ENCODE assay signal across 9 cellular contexts in genomic region chr15:71743861-71744382, GRCh38.
DNase-seq lines count a peak whose midpoint lies in the region; ATAC-seq and TF ChIP-seq lines count a peak whose summit lies in the region.
"Had no signal": no experiment of that assay in that cellular context is flagged by ENCODE, and none has a peak within 500 bp of the region (broad histone marks: within the 10 kb centered on the region; RNA-seq: fewer than 3 reads in every experiment).

No MANE protein-coding gene starts in this region.

- H3K9me3 ChIP-seq in right lobe of liver = no peaks in the 10 kb centered on the region
- H3K9me3 ChIP-seq: BLaER1 had no signal

- no peak overlapping the region for H3K4me3 ChIP-seq in right lobe of liver
- H3K4me3 ChIP-seq: BLaER1 had no signal

- DNase-seq in DMS79 treated with DMSO at 0.1 percent for 48 hours (lab: John Stamatoyannopoulos, UW) = peak; percentile 5
- no peak for DNase-seq in DMS79 (lab: John Stamatoyannopoulos, UW)
- peak; percentile 65 for DNase-seq in NCI-H146 (lab: John Stamatoyannopoulos, UW)
- DNase-seq in activated CD4-positive, CD25-positive, alpha-beta regulatory T cell treated with anti-CD3 and anti-CD28 coated beads, Interleukin-2, amount 50 U/mL, for 16 hours (ENCODE audit: low read depth, low spot score) = peak; percentile 47
- DNase-seq in central memory CD4-positive, alpha-beta T cell = peak; percentile 12
- DNase-seq in right lobe of liver = peak in 2 of 3 donors; percentile 37 to 59
- peak; percentile 24 to 36 for DNase-seq in stimulated activated CD8-positive, alpha-beta memory T cell treated with anti-CD3 and anti-CD28 coated beads, Interleukin-2, amount 100 ng/mL, for 1 hour (ENCODE audit: low read depth in 2 of 2)
- no peak for DNase-seq in occipital lobe (lab: John Stamatoyannopoulos, UW)

- H3K27ac ChIP-seq in right lobe of liver = no peak overlapping the region
- H3K27ac ChIP-seq: BLaER1 had no signal

- TF ChIP-seq CTCF in right lobe of liver (IDR thresholded peaks at IDR 0.05) = peak; percentile 57 to 85 (median 78)

- intact Hi-C loops in right lobe of liver (cut with DNase I) = loop anchor here in 1 of 2 donors (10.0 kb wide), 2 partner anchors 61 to 411 kb away; no protein-coding TSS in a partner anchor

- no peak for TF ChIP-seq POLR2A in right lobe of liver (IDR thresholded peaks at IDR 0.05)

- H3K4me1 ChIP-seq in right lobe of liver = peaks cover 0 to 24% (median 3%) of the 10 kb centered on the region in 4 donors

- H3K36me3 ChIP-seq in right lobe of liver = no peaks in the 10 kb centered on the region
- H3K36me3 ChIP-seq: BLaER1 had no signal

- WGBS in right lobe of liver (ENCODE audit: insufficient coverage, low coverage, low lambda C conversion rate, missing lambda C conversion rate) = 20% methylated on average over 6 of the region's 6 CpGs

- H3K27me3 ChIP-seq in right lobe of liver = no peaks in the 10 kb centered on the region
- H3K27me3 ChIP-seq: BLaER1 had no signal

- peak; percentile 22 to 61 (median 54) for ATAC-seq in right lobe of liver

Comparison
In these comparisons a context has a peak if more than half of its experiments do, and no peak if none do; other contexts are left out.
1. DNase-seq: peak in DMS79 treated with DMSO at 0.1 percent for 48 hours (single experiment), NCI-H146 (single experiment), activated CD4-positive, CD25-positive, alpha-beta regulatory T cell treated with anti-CD3 and anti-CD28 coated beads, Interleukin-2, amount 50 U/mL, for 16 hours (single experiment), central memory CD4-positive, alpha-beta T cell (single experiment), right lobe of liver (2 of 3) and stimulated activated CD8-positive, alpha-beta memory T cell treated with anti-CD3 and anti-CD28 coated beads, Interleukin-2, amount 100 ng/mL, for 1 hour (2 of 2); none in DMS79 (single experiment) and occipital lobe (single experiment).